In genomic region chr14:30357791-30358190, GRCh38 we compare ENCODE assay signal across 28 cellular contexts.
"Had no signal": no experiment of that assay in that cellular context is flagged by ENCODE, and none has a peak within 500 bp of the region (broad histone marks: within the 10 kb centered on the region; RNA-seq: fewer than 3 reads in every experiment).

No MANE protein-coding gene starts in this region.

- H3K27me3 ChIP-seq: colonic mucosa, dorsolateral prefrontal cortex, esophagus muscularis mucosa, esophagus squamous epithelium, foreskin keratinocyte, gastrocnemius medialis, gastroesophageal sphincter, hepatocyte had no signal

- H2AFZ ChIP-seq: hepatocyte had no signal

- H3K4me3 ChIP-seq: colonic mucosa, coronary artery, dorsolateral prefrontal cortex, esophagus muscularis mucosa, esophagus squamous epithelium, gastrocnemius medialis, gastroesophageal sphincter, heart left ventricle, heart right ventricle, hepatocyte had no signal

- H3K4me1 ChIP-seq: colonic mucosa, esophagus muscularis mucosa, esophagus squamous epithelium, foreskin keratinocyte, gastrocnemius medialis, gastroesophageal sphincter, heart left ventricle, heart right ventricle had no signal

- H3K79me2 ChIP-seq: hepatocyte had no signal

- H3K27ac Mint-ChIP-seq: dendritic cell treated with granulocyte-macrophage colony-stimulating factor and Interleukin-4, amounts not matched to agents 40 ng/mL and 50 ng/mL, for 4 days; effector memory CD8-positive, alpha-beta T cell; endodermal cell had no signal

- H3K9me3 ChIP-seq: colonic mucosa, esophagus muscularis mucosa, esophagus squamous epithelium, gastrocnemius medialis, gastroesophageal sphincter, heart left ventricle, heart right ventricle had no signal

- H3K9me3 Mint-ChIP-seq: dendritic cell treated with granulocyte-macrophage colony-stimulating factor and Interleukin-4, amounts not matched to agents 40 ng/mL and 50 ng/mL, for 4 days had no signal

- FAIRE-seq: colon, endometrium, endothelial cell of umbilical vein, frontal cortex had no signal

- H3K36me3 ChIP-seq: colonic mucosa, esophagus muscularis mucosa, esophagus squamous epithelium, gastrocnemius medialis, gastroesophageal sphincter, heart left ventricle, heart right ventricle had no signal

- H3K4me2 ChIP-seq: hepatocyte had no signal

- H3K27ac ChIP-seq: colonic mucosa, coronary artery, dorsolateral prefrontal cortex, epithelial cell of prostate, esophagus muscularis mucosa, esophagus squamous epithelium, foreskin keratinocyte, gastrocnemius medialis, gastroesophageal sphincter, heart left ventricle, heart right ventricle, hepatocyte had no signal

- DNase-seq: colonic mucosa; cortex of kidney; dorsolateral prefrontal cortex; effector CD4-positive, alpha-beta T cell; effector CD8-positive, alpha-beta T cell; effector memory CD4-positive, alpha-beta T cell; effector memory CD8-positive, alpha-beta T cell; endodermal cell; erythroblast; esophagus squamous epithelium; foreskin fibroblast; foreskin keratinocyte; foreskin melanocyte; gastrocnemius medialis; glutamatergic neuron; head of caudate nucleus; heart left ventricle; heart right ventricle had no signal

- H3K4me3 Mint-ChIP-seq: dendritic cell treated with granulocyte-macrophage colony-stimulating factor and Interleukin-4, amounts not matched to agents 40 ng/mL and 50 ng/mL, for 4 days; effector memory CD8-positive, alpha-beta T cell; endodermal cell had no signal
